In genomic region chr4:3530051-3530450, GRCh38 we compare ENCODE assay signal across 14 cellular contexts. TPM values are rescaled to one million over a fixed set of nuclear protein-coding genes. Genes with fewer than 3 reads are reported as not detected.
DNase-seq lines count a peak whose midpoint lies in the region; ATAC-seq and TF ChIP-seq lines count a peak whose summit lies in the region.
"Had no signal": no experiment of that assay in that cellular context is flagged by ENCODE, and none has a peak within 500 bp of the region (broad histone marks: within the 10 kb centered on the region; RNA-seq: fewer than 3 reads in every experiment).

No MANE protein-coding gene starts in this region.

- H3K4me1 ChIP-seq in lower lobe of right lung, result peaks cover 40% of the 10 kb centered on the region

- no peak for TF ChIP-seq CTCF in lower lobe of right lung (IDR thresholded peaks at IDR 0.05)

- ATAC-seq in lower lobe of right lung (no peak), HG03025 (IDR thresholded peaks at IDR 0.05; ENCODE audit: low FRiP score, unreplicated experiment) (no peak)
- no peak for ATAC-seq in stimulated activated naive CD8-positive, alpha-beta T cell treated with anti-CD3 and anti-CD28 coated beads, Interleukin-15, amount 100 ng/mL, for 72 hours
- ATAC-seq: left cardiac atrium had no signal

- H3K27me3 Mint-ChIP-seq in activated naive CD4-positive, alpha-beta T cell treated with anti-CD3 and anti-CD28 coated beads, Interleukin-2, amount 50 U/mL, for 24 hours, result no peaks in the 10 kb centered on the region
- no peaks in the 10 kb centered on the region for H3K27me3 Mint-ChIP-seq in activated naive CD8-positive, alpha-beta T cell
- no peaks in the 10 kb centered on the region for H3K27me3 Mint-ChIP-seq in stimulated activated naive CD8-positive, alpha-beta T cell treated with anti-CD3 and anti-CD28 coated beads, Interleukin-15, amount 100 ng/mL, for 72 hours

- peaks cover 33% of the 10 kb centered on the region for H3K36me3 ChIP-seq in lower lobe of right lung
- H3K36me3 ChIP-seq: ovary had no signal

- DNase-seq in activated naive CD4-positive, alpha-beta T cell treated with Interleukin-2 at 50 U/mL for 16 hours, result no peak
- DNase-seq in lower lobe of right lung (no peak), cerebellum (ENCODE audit: low spot score) (no peak), medulla oblongata (ENCODE audit: extremely low spot score) (no peak)
- no peak for DNase-seq in stimulated activated naive CD8-positive, alpha-beta T cell treated with anti-CD3 and anti-CD28 coated beads, Interleukin-15, amount 100 ng/mL, for 72 hours
- DNase-seq: activated CD8-positive, alpha-beta memory T cell treated with anti-CD3 and anti-CD28 coated beads, Interleukin-2, amount 50 U/mL, for 4 hours; HFFc6; NCI-H1105; NCI-H446 treated with DMSO at 0.1 percent for 48 hours had no signal

- H3K27me3 ChIP-seq in lower lobe of right lung (ENCODE audit: low read depth), result no peaks in the 10 kb centered on the region
- H3K27me3 ChIP-seq: ovary had no signal

- intact Hi-C loops in lower lobe of right lung (cut with DNase I), result no loop called here

- peak overlapping the region; percentile 93 for H3K4me3 ChIP-seq in lower lobe of right lung

- no peaks in the 10 kb centered on the region for H3K9me3 ChIP-seq in lower lobe of right lung
- H3K9me3 ChIP-seq: ovary had no signal

- no peak overlapping the region for H3K27ac ChIP-seq in lower lobe of right lung
- H3K27ac ChIP-seq: ovary had no signal

- no peak overlapping the region for H3K27ac Mint-ChIP-seq in activated naive CD4-positive, alpha-beta T cell treated with anti-CD3 and anti-CD28 coated beads, Interleukin-2, amount 50 U/mL, for 24 hours
- H3K27ac Mint-ChIP-seq in activated naive CD8-positive, alpha-beta T cell, result peak overlapping the region; percentile 46
- no peak overlapping the region for H3K27ac Mint-ChIP-seq in stimulated activated naive CD8-positive, alpha-beta T cell treated with anti-CD3 and anti-CD28 coated beads, Interleukin-15, amount 100 ng/mL, for 72 hours
- H3K27ac Mint-ChIP-seq: HFFc6 had no signal

- peaks cover 46% of the 10 kb centered on the region for H3K4me1 Mint-ChIP-seq in activated naive CD4-positive, alpha-beta T cell treated with anti-CD3 and anti-CD28 coated beads, Interleukin-2, amount 50 U/mL, for 24 hours
- H3K4me1 Mint-ChIP-seq in activated naive CD8-positive, alpha-beta T cell (ENCODE audit: low read depth), result peaks cover 31% of the 10 kb centered on the region
- H3K4me1 Mint-ChIP-seq in stimulated activated naive CD8-positive, alpha-beta T cell treated with anti-CD3 and anti-CD28 coated beads, Interleukin-15, amount 100 ng/mL, for 72 hours, result peaks cover 58% of the 10 kb centered on the region

- no peaks in the 10 kb centered on the region for H3K36me3 Mint-ChIP-seq in activated naive CD4-positive, alpha-beta T cell treated with anti-CD3 and anti-CD28 coated beads, Interleukin-2, amount 50 U/mL, for 24 hours
- H3K36me3 Mint-ChIP-seq in activated naive CD8-positive, alpha-beta T cell, result peaks cover 2% of the 10 kb centered on the region

- peak overlapping the region; percentile 99 for H3K4me3 Mint-ChIP-seq in activated naive CD4-positive, alpha-beta T cell treated with anti-CD3 and anti-CD28 coated beads, Interleukin-2, amount 50 U/mL, for 24 hours
- peak overlapping the region; percentile 59 for H3K4me3 Mint-ChIP-seq in activated naive CD8-positive, alpha-beta T cell
- H3K4me3 Mint-ChIP-seq in stimulated activated naive CD8-positive, alpha-beta T cell treated with anti-CD3 and anti-CD28 coated beads, Interleukin-15, amount 100 ng/mL, for 72 hours, result peak overlapping the region; percentile 99 to 100

- H3K9me3 Mint-ChIP-seq in activated naive CD4-positive, alpha-beta T cell treated with anti-CD3 and anti-CD28 coated beads, Interleukin-2, amount 50 U/mL, for 24 hours, result no peaks in the 10 kb centered on the region
- no peaks in the 10 kb centered on the region for H3K9me3 Mint-ChIP-seq in activated naive CD8-positive, alpha-beta T cell (ENCODE audit: low read depth)
- H3K9me3 Mint-ChIP-seq in stimulated activated naive CD8-positive, alpha-beta T cell treated with anti-CD3 and anti-CD28 coated beads, Interleukin-15, amount 100 ng/mL, for 72 hours, result peaks cover 0 to under 1% of the 10 kb centered on the region in 2 donors
- H3K9me3 Mint-ChIP-seq: HFFc6 had no signal

RNA-seq across cellular contexts. Expression of gene LRPAP1, which starts 2.2 kb away (rescaled TPM):
- total RNA-seq in lower lobe of right lung (224 TPM), cerebellum (23.5 TPM)
